ENCODE assay signal across 8 cellular contexts in genomic region chr16:53433509-53433908, GRCh38. TPM values are rescaled to one million over a fixed set of nuclear protein-coding genes. Genes with fewer than 3 reads are reported as not detected.
DNase-seq lines count a peak whose midpoint lies in the region; ATAC-seq lines count a peak whose summit lies in the region.

No MANE protein-coding gene starts in this region.

- peaks cover 3% of the 10 kb centered on the region for H3K9me3 Mint-ChIP-seq in activated CD4-positive, alpha-beta T cell treated with anti-CD3 and anti-CD28 coated beads, Interleukin-2, amount 10 ng/mL, durations not matched to agents 24 days and 14 days
- no peaks in the 10 kb centered on the region for H3K9me3 Mint-ChIP-seq in activated naive CD8-positive, alpha-beta T cell treated with anti-CD3 and anti-CD28 coated beads, Interleukin-2, amount 50 U/mL, for 24 hours

- peak; percentile 55 for DNase-seq in activated CD4-positive, alpha-beta T cell treated with anti-CD3 and anti-CD28 coated beads, Interleukin-2, amount 10 ng/mL, durations not matched to agents 24 days and 14 days
- DNase-seq in activated CD4-positive, alpha-beta T cell treated with anti-CD3 and anti-CD28 coated beads, Interleukin-2, amount 50 U/mL, for 4 hours = no peak
- no peak for DNase-seq in activated naive CD8-positive, alpha-beta T cell treated with anti-CD3 and anti-CD28 coated beads, Interleukin-2, amount 50 U/mL, for 24 hours
- DNase-seq in kidney tubule cell (ENCODE audit: low spot score) = peak; percentile 20
- no peak for DNase-seq in A172 (ENCODE audit: low spot score)

- H3K27me3 Mint-ChIP-seq in activated CD4-positive, alpha-beta T cell treated with anti-CD3 and anti-CD28 coated beads, Interleukin-2, amount 10 ng/mL, durations not matched to agents 24 days and 14 days = peaks cover 3% of the 10 kb centered on the region
- no peaks in the 10 kb centered on the region for H3K27me3 Mint-ChIP-seq in activated naive CD8-positive, alpha-beta T cell treated with anti-CD3 and anti-CD28 coated beads, Interleukin-2, amount 50 U/mL, for 24 hours

- H3K27ac Mint-ChIP-seq in activated CD4-positive, alpha-beta T cell treated with anti-CD3 and anti-CD28 coated beads, Interleukin-2, amount 10 ng/mL, durations not matched to agents 24 days and 14 days = peak overlapping the region; percentile 83
- peak overlapping the region; percentile 85 for H3K27ac Mint-ChIP-seq in activated naive CD8-positive, alpha-beta T cell treated with anti-CD3 and anti-CD28 coated beads, Interleukin-2, amount 50 U/mL, for 24 hours

- H3K4me1 Mint-ChIP-seq in activated CD4-positive, alpha-beta T cell treated with anti-CD3 and anti-CD28 coated beads, Interleukin-2, amount 10 ng/mL, durations not matched to agents 24 days and 14 days = peaks cover 29% of the 10 kb centered on the region
- peaks cover 38% of the 10 kb centered on the region for H3K4me1 Mint-ChIP-seq in activated naive CD8-positive, alpha-beta T cell treated with anti-CD3 and anti-CD28 coated beads, Interleukin-2, amount 50 U/mL, for 24 hours

- peak overlapping the region; percentile 96 for H3K4me3 Mint-ChIP-seq in activated CD4-positive, alpha-beta T cell treated with anti-CD3 and anti-CD28 coated beads, Interleukin-2, amount 10 ng/mL, durations not matched to agents 24 days and 14 days
- peak overlapping the region; percentile 94 for H3K4me3 Mint-ChIP-seq in activated naive CD8-positive, alpha-beta T cell treated with anti-CD3 and anti-CD28 coated beads, Interleukin-2, amount 50 U/mL, for 24 hours

- peaks cover 12% of the 10 kb centered on the region for H3K36me3 Mint-ChIP-seq in activated CD4-positive, alpha-beta T cell treated with anti-CD3 and anti-CD28 coated beads, Interleukin-2, amount 10 ng/mL, durations not matched to agents 24 days and 14 days (ENCODE audit: low read depth)
- no peaks in the 10 kb centered on the region for H3K36me3 Mint-ChIP-seq in activated naive CD8-positive, alpha-beta T cell treated with anti-CD3 and anti-CD28 coated beads, Interleukin-2, amount 50 U/mL, for 24 hours (ENCODE audit: low read depth)

- H3K27ac ChIP-seq in temporal lobe (ENCODE audit: low read depth, low read length) = peak overlapping the region; percentile 95

- no peak for ATAC-seq in activated naive CD8-positive, alpha-beta T cell treated with anti-CD3 and anti-CD28 coated beads, Interleukin-2, amount 50 U/mL, for 24 hours
- ATAC-seq in GM21825 (IDR thresholded peaks at IDR 0.05; ENCODE audit: unreplicated experiment) (no peak), HG02840 (IDR thresholded peaks at IDR 0.05; ENCODE audit: low FRiP score, unreplicated experiment) (no peak)

- intact Hi-C loops in activated CD4-positive, alpha-beta T cell treated with anti-CD3 and anti-CD28 coated beads, Interleukin-2, amount 10 ng/mL, durations not matched to agents 24 days and 14 days (cut with micrococcal nuclease) = no loop called here

RNA-seq across cellular contexts. Expression of gene RBL2, which starts 0.8 kb away (rescaled TPM):
- total RNA-seq in activated CD4-positive, alpha-beta T cell treated with anti-CD3 and anti-CD28 coated beads, Interleukin-2, amount 10 ng/mL, durations not matched to agents 24 days and 14 days = 66.5 and 69.9 TPM in 2 replicates
- total RNA-seq in temporal lobe = 80.6 TPM
- 43.2 and 47.1 TPM in 2 replicates for total RNA-seq in A172 (2014; rRNA removed; shearing (Covaris generic))

Comparison
In these comparisons a context has a peak if more than half of its experiments do, and no peak if none do; other contexts are left out.
1. DNase-seq: peak in activated CD4-positive, alpha-beta T cell treated with anti-CD3 and anti-CD28 coated beads, Interleukin-2, amount 10 ng/mL, durations not matched to agents 24 days and 14 days (single experiment) and kidney tubule cell (single experiment); none in activated CD4-positive, alpha-beta T cell treated with anti-CD3 and anti-CD28 coated beads, Interleukin-2, amount 50 U/mL, for 4 hours (0 of 2), activated naive CD8-positive, alpha-beta T cell treated with anti-CD3 and anti-CD28 coated beads, Interleukin-2, amount 50 U/mL, for 24 hours (single experiment) and A172 (single experiment).